Comparison of ENCODE assay signal across 17 cellular contexts in the genomic region with DNA sequence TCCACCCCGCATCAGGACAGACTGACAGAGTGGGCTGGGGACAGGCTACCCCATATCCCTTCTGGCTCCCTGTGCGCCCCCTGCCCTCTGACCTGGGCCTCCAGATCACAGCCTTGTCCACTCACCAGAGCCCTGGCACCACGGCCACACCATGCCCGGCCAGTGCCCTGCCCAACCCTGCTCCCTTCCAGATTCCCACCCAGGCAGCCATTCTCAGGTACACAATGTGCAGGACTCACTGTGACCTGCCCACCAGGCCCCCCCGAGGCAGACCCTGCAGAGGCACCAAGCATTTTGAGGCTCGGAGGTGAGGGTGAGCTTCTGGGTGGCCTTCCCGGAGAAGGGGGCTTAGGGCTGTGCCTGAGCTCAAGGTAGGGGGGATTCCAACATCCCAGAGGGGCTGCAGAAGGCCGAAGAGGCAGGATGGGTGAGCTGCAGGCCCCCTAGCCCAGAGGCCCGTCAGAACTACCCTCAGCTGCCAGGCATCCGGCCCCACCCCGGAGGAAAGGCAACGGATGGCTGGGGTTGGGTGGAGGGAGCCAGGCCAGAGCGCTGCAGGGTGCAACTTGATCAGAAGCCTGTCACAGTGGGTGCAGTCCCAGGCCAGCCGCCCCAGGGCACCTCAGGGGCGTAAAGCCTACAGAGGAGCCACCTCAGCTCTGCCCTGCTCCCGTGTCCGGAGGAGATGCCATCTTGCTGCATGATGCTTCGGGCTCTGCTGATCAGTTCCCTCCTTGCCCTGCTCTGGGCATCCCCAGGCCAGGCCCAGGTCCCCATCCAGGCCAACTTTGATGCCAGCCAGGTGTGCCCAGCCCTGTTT. TPM values are rescaled to one million over a fixed set of nuclear protein-coding genes. Genes with fewer than 3 reads are reported as not detected.
DNase-seq lines count a peak whose midpoint lies in the region; ATAC-seq and TF ChIP-seq lines count a peak whose summit lies in the region.
"Had no signal": no experiment of that assay in that cellular context is flagged by ENCODE, and none has a peak within 500 bp of the region (broad histone marks: within the 10 kb centered on the region; RNA-seq: fewer than 3 reads in every experiment).

A gene (plus strand): TSS at position 762 of the 820 bp plus-strand sequence. CDS start 594 bp downstream, outside the sequence.

- H3K4me3 ChIP-seq in left lung (no peak within 1 kb of the TSS), GM23248 (no peak within 1 kb of the TSS)
- H3K4me3 ChIP-seq: BLaER1 treated with 17β-estradiol and CSF1 and Interleukin-3, amounts not matched to agents 10 nM and 100 nM had no signal

- no peak within 1 kb of the TSS for H3K4me3 Mint-ChIP-seq in activated CD4-positive, alpha-beta memory T cell treated with anti-CD3 and anti-CD28 coated beads for 36 hours
- no peak within 1 kb of the TSS for H3K4me3 Mint-ChIP-seq in activated CD4-positive, alpha-beta memory T cell treated with anti-CD3 and anti-CD28 coated beads, Interleukin-2, amount 10 ng/mL, durations not matched to agents 7 days and 5 days
- H3K4me3 Mint-ChIP-seq: activated T-cell treated with anti-CD3 and anti-CD28 coated beads, Interleukin-2, amount 50 U/mL, for 4 hours had no signal

- intact Hi-C loops in activated CD4-positive, alpha-beta memory T cell treated with anti-CD3 and anti-CD28 coated beads for 36 hours (cut with micrococcal nuclease), result no loop called here
- intact Hi-C loops in left lung (cut with DNase I), result no loop called here

- H3K4me1 Mint-ChIP-seq in activated CD4-positive, alpha-beta memory T cell treated with anti-CD3 and anti-CD28 coated beads for 36 hours (ENCODE audit: low read depth), result peaks cover 2% of the 10 kb centered on the region
- peaks cover 4% of the 10 kb centered on the region for H3K4me1 Mint-ChIP-seq in activated CD4-positive, alpha-beta memory T cell treated with anti-CD3 and anti-CD28 coated beads, Interleukin-2, amount 10 ng/mL, durations not matched to agents 7 days and 5 days

- no peaks in the 10 kb centered on the region for H3K79me2 ChIP-seq in GM23248 (ENCODE audit: insufficient read depth)

- H3K9me2 ChIP-seq in GM23248 (ENCODE audit: insufficient read depth), result no peaks in the 10 kb centered on the region

- no peak for ATAC-seq in left lung
- ATAC-seq: activated T-cell treated with anti-CD3 and anti-CD28 coated beads, Interleukin-2, amount 50 U/mL, for 4 hours had no signal

- H3K27me3 Mint-ChIP-seq in activated CD4-positive, alpha-beta memory T cell treated with anti-CD3 and anti-CD28 coated beads for 36 hours, result peaks cover 11% of the 10 kb centered on the region
- H3K27me3 Mint-ChIP-seq in activated CD4-positive, alpha-beta memory T cell treated with anti-CD3 and anti-CD28 coated beads, Interleukin-2, amount 10 ng/mL, durations not matched to agents 7 days and 5 days, result peaks cover 20% of the 10 kb centered on the region

- H2AFZ ChIP-seq in GM23248, result no peak within 1 kb of the TSS

- H3K9me3 ChIP-seq in left lung (no peaks in the 10 kb centered on the region), GM23248 (ENCODE audit: low read depth) (no peaks in the 10 kb centered on the region)
- H3K9me3 ChIP-seq: BLaER1 treated with 17β-estradiol and CSF1 and Interleukin-3, amounts not matched to agents 10 nM and 100 nM had no signal

- no peaks in the 10 kb centered on the region for H3K36me3 Mint-ChIP-seq in activated CD4-positive, alpha-beta memory T cell treated with anti-CD3 and anti-CD28 coated beads for 36 hours
- H3K36me3 Mint-ChIP-seq in activated CD4-positive, alpha-beta memory T cell treated with anti-CD3 and anti-CD28 coated beads, Interleukin-2, amount 10 ng/mL, durations not matched to agents 7 days and 5 days (ENCODE audit: low read depth), result peaks cover 3% of the 10 kb centered on the region

- H3K27ac ChIP-seq in cingulate gyrus (ENCODE audit: low read depth, low read length) (peak within 1 kb of the TSS; percentile 80), left lung (peak within 1 kb of the TSS; percentile 69 to 78), temporal lobe (ENCODE audit: low read depth, low read length) (peak within 1 kb of the TSS; percentile 82), GM23248 (no peak within 1 kb of the TSS)
- H3K27ac ChIP-seq: 22Rv1; BLaER1 treated with 17β-estradiol and CSF1 and Interleukin-3, amounts not matched to agents 10 nM and 100 nM had no signal

- in situ Hi-C loops in GM23248 (cut with MboI), result no loop called here
- in situ Hi-C loops in KBM-7 (cut with MboI; ENCODE audit: low pct_unique_long_range_greater_than_20kb, low sequenced_read_pairs), result no loop called here

- CTCF ChIA-PET in activated CD4-positive, alpha-beta memory T cell treated with anti-CD3 and anti-CD28 coated beads for 36 hours (lab: Charles Lee), result no interaction called here
- CTCF ChIA-PET in activated CD4-positive, alpha-beta memory T cell treated with anti-CD3 and anti-CD28 coated beads, Interleukin-2, amount 10 ng/mL, durations not matched to agents 7 days and 5 days (lab: Charles Lee), result no interaction called here

- peaks cover 3 to 13% of the 10 kb centered on the region in 2 donors for H3K4me1 ChIP-seq in left lung
- H3K4me1 ChIP-seq in GM23248 (ENCODE audit: insufficient read depth), result no peaks in the 10 kb centered on the region

- no peak within 1 kb of the TSS for H3K4me2 ChIP-seq in GM23248 (ENCODE audit: unreplicated experiment)

- H3F3A ChIP-seq in GM23248 (ENCODE audit: insufficient read depth), result no peaks in the 10 kb centered on the region

- no peak for TF ChIP-seq CTCF in left lung (IDR thresholded peaks at IDR 0.05)

- H3K27ac Mint-ChIP-seq in activated CD4-positive, alpha-beta memory T cell treated with anti-CD3 and anti-CD28 coated beads for 36 hours, result peak within 1 kb of the TSS; percentile 18
- H3K27ac Mint-ChIP-seq in activated CD4-positive, alpha-beta memory T cell treated with anti-CD3 and anti-CD28 coated beads, Interleukin-2, amount 10 ng/mL, durations not matched to agents 7 days and 5 days, result no peak within 1 kb of the TSS
- H3K27ac Mint-ChIP-seq: immature natural killer cell had no signal

- H3K36me3 ChIP-seq in left lung, result no peaks in the 10 kb centered on the region
- no peaks in the 10 kb centered on the region for H3K36me3 ChIP-seq in GM23248 (ENCODE audit: low read depth)
- H3K36me3 ChIP-seq: BLaER1 treated with 17β-estradiol and CSF1 and Interleukin-3, amounts not matched to agents 10 nM and 100 nM had no signal

- H3K9me3 Mint-ChIP-seq in activated CD4-positive, alpha-beta memory T cell treated with anti-CD3 and anti-CD28 coated beads for 36 hours, result no peaks in the 10 kb centered on the region
- no peaks in the 10 kb centered on the region for H3K9me3 Mint-ChIP-seq in activated CD4-positive, alpha-beta memory T cell treated with anti-CD3 and anti-CD28 coated beads, Interleukin-2, amount 10 ng/mL, durations not matched to agents 7 days and 5 days
- H3K9me3 Mint-ChIP-seq: activated T-cell treated with anti-CD3 and anti-CD28 coated beads, Interleukin-2, amount 50 U/mL, for 4 hours; immature natural killer cell had no signal

- no peak for DNase-seq in activated CD4-positive, alpha-beta memory T cell treated with anti-CD3 and anti-CD28 coated beads for 36 hours
- DNase-seq in activated CD4-positive, alpha-beta memory T cell treated with anti-CD3 and anti-CD28 coated beads, Interleukin-2, amount 10 ng/mL, durations not matched to agents 7 days and 5 days, result no peak
- DNase-seq in left lung, result no peak
- no peak for DNase-seq in GM23248
- no peak for DNase-seq in KBM-7
- DNase-seq in activated CD4-positive, alpha-beta T cell treated with anti-CD3 and anti-CD28 coated beads for 1 hour, result no peak
- DNase-seq: activated CD4-positive, alpha-beta T cell treated with anti-CD3 and anti-CD28 coated beads, Interleukin-2, amount 50 U/mL, for 48 hours; activated T-cell treated with anti-CD3 and anti-CD28 coated beads, Interleukin-2, amount 50 U/mL, for 4 hours; DMS79; immature natural killer cell; NCI-H2029 treated with DMSO at 0.1 percent for 48 hours; NCI-H526 had no signal

- POLR2A ChIA-PET in activated CD4-positive, alpha-beta memory T cell treated with anti-CD3 and anti-CD28 coated beads for 36 hours (lab: Charles Lee), result no interaction called here
- POLR2A ChIA-PET in activated CD4-positive, alpha-beta memory T cell treated with anti-CD3 and anti-CD28 coated beads, Interleukin-2, amount 10 ng/mL, durations not matched to agents 7 days and 5 days (lab: Charles Lee), result interaction anchor here (1.4 kb wide), 1 partner anchor 9 kb away, joined by 5 read pairs; no protein-coding TSS in a partner anchor

- H3K27me3 ChIP-seq in left lung, result peaks cover 24 to 60% of the 10 kb centered on the region in 2 donors
- H3K27me3 ChIP-seq in GM23248 (replicated peaks; ENCODE audit: insufficient read depth), result peaks cover 19% of the 10 kb centered on the region; the same call in 1 of the 2 replicates

- H3K9ac ChIP-seq in GM23248, result no peak within 1 kb of the TSS
- H3K9ac ChIP-seq: BLaER1 treated with 17β-estradiol and CSF1 and Interleukin-3, amounts not matched to agents 10 nM and 100 nM had no signal

- WGBS in GM23248 (ENCODE audit: low coverage in 1 of 2, low lambda C conversion rate in 2 of 2, missing lambda C conversion rate in 2 of 2), 2 experiments, result 70 to 73% methylated on average over 17 to 18 of the region's 18 CpGs

- H4K20me1 ChIP-seq in GM23248 (ENCODE audit: insufficient read depth), result no peaks in the 10 kb centered on the region
- H4K20me1 ChIP-seq: BLaER1 treated with 17β-estradiol and CSF1 and Interleukin-3, amounts not matched to agents 10 nM and 100 nM had no signal

RNA-seq across cellular contexts. Expression of the gene that starts here (rescaled TPM):
- not detected for total RNA-seq in activated CD4-positive, alpha-beta memory T cell treated with anti-CD3 and anti-CD28 coated beads for 36 hours
- total RNA-seq in activated CD4-positive, alpha-beta memory T cell treated with anti-CD3 and anti-CD28 coated beads, Interleukin-2, amount 10 ng/mL, durations not matched to agents 7 days and 5 days, result 1 to 10 TPM in 1 of 2 experiments, under 1 TPM in 1; 0.98 to 1.0 TPM
- total RNA-seq in left lung (1 to 10 TPM; 2.0 to 2.3 TPM), temporal lobe (0.74 TPM)
- not detected in 2 replicates for total RNA-seq in GM23248 (2014; rRNA removed; shearing (Covaris generic))
- not detected in 2 replicates for polyA plus RNA-seq in GM23248 (2016; fragmentation: Nextera tagmentation; extraction: Ambion mirVana)
- total RNA-seq: activated T-cell treated with anti-CD3 and anti-CD28 coated beads, Interleukin-2, amount 50 U/mL, for 4 hours; endothelial cell of umbilical vein had no signal
- polyA plus RNA-seq: endothelial cell of umbilical vein, immature natural killer cell had no signal
